In genomic region chr3:157502916-157503620, GRCh38 we compare ENCODE assay signal across 1 cellular context.
TF ChIP-seq lines count a peak whose summit lies in the region.

Gene VEPH1, minus strand, starts transcription at chr3:157503416. Its CDS starts 8,067 bp downstream, at chr3:157495349.

TF ChIP-seq in K562, 482 proteins besides CTCF, POLR2A, EP300 and RAD21 (continued from another document):
- TF ChIP-seq KAT8 (IDR thresholded peaks at IDR 0.05; ENCODE audit: low read depth), result no peak
- no peak for TF ChIP-seq HDGF (IDR thresholded peaks at IDR 0.05)
TF ChIP-seq in K562: peak in this region for 2.
